25 cellular contexts compared by ENCODE assay signal in the genomic region with DNA sequence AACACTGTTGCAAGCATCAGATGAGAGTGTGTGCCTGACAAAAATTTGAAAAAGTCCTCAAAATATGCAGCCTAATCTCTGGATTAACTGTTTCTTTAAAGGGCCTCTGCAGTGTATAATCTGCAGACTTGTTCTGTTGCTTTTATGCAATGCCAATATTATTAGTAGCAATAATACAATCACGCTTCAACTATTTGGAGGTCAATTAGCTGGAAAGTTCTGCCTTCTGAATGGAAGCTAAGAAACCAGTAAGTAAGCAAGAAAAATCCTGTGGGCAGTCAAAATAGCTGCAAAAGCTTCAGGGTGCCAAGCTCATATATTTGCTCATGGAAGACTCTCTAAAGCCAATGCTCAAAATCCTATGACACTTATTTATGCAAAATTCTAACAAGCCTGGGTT.
"Had no signal": no experiment of that assay in that cellular context is flagged by ENCODE, and none has a peak within 500 bp of the region (broad histone marks: within the 10 kb centered on the region; RNA-seq: fewer than 3 reads in every experiment).

No MANE protein-coding gene starts in this region.

- DNase-seq: heart left ventricle; hypothalamus; immature natural killer cell; islet precursor cell; left ventricle myocardium inferior; naive thymus-derived CD8-positive, alpha-beta T cell; nephron progenitor cell; occipital lobe; right cardiac atrium; small intestine; spleen; stimulated activated CD4-positive, alpha-beta T cell treated with anti-CD3 and anti-CD28 coated beads, Interleukin-4, amount 100 ng/mL, for 24 hours; stimulated activated naive CD4-positive, alpha-beta T cell; substantia nigra; upper lobe of left lung had no signal

- H3K9me3 ChIP-seq: heart left ventricle, left ventricle myocardium inferior, neutrophil, spleen, tibial nerve, upper lobe of left lung, vagina had no signal

- H3K4me1 Mint-ChIP-seq: immature natural killer cell; stimulated activated effector memory CD8-positive, alpha-beta T cell treated with anti-CD3 and anti-CD28 coated beads, Interleukin-12 subunit alpha, Interleukin-12 subunit beta, amount 100 ng/mL, for 72 hours had no signal

- H3K36me3 ChIP-seq: heart left ventricle, left ventricle myocardium inferior, neural progenitor cell, neutrophil, spleen, tibial nerve, upper lobe of left lung, vagina had no signal

- ATAC-seq: heart left ventricle; naive thymus-derived CD8-positive, alpha-beta T cell; right cardiac atrium; sciatic nerve; stimulated activated effector memory CD8-positive, alpha-beta T cell treated with anti-CD3 and anti-CD28 coated beads, Interleukin-12 subunit alpha, Interleukin-12 subunit beta, amount 100 ng/mL, for 72 hours had no signal

- H3K27ac Mint-ChIP-seq: immature natural killer cell; memory B cell; nephron progenitor cell; neural progenitor cell; progenitor cell of endocrine pancreas; stimulated activated effector memory CD8-positive, alpha-beta T cell treated with anti-CD3 and anti-CD28 coated beads, Interleukin-12 subunit alpha, Interleukin-12 subunit beta, amount 100 ng/mL, for 72 hours; stimulated activated naive CD8-positive, alpha-beta T cell treated with anti-CD3 and anti-CD28 coated beads, Interleukin-15, Interleukin-2, amounts not matched to agents 100 ng/mL and 50 ng/mL, for 24 hours had no signal

- H3K4me3 Mint-ChIP-seq: immature natural killer cell; memory B cell; naive thymus-derived CD8-positive, alpha-beta T cell; nephron progenitor cell; neural progenitor cell; stimulated activated effector memory CD8-positive, alpha-beta T cell treated with anti-CD3 and anti-CD28 coated beads, Interleukin-12 subunit alpha, Interleukin-12 subunit beta, amount 100 ng/mL, for 72 hours; stimulated activated naive CD8-positive, alpha-beta T cell treated with anti-CD3 and anti-CD28 coated beads, Interleukin-15, Interleukin-2, amounts not matched to agents 100 ng/mL and 50 ng/mL, for 24 hours had no signal

- H3K4me3 ChIP-seq: heart left ventricle, left ventricle myocardium inferior, lung, neural progenitor cell, spleen, tibial nerve, upper lobe of left lung, vagina had no signal

- H3K4me1 ChIP-seq: left ventricle myocardium inferior had no signal

- H3K27ac ChIP-seq: heart left ventricle, left ventricle myocardium inferior, neural progenitor cell, neutrophil, spleen, upper lobe of left lung, vagina had no signal

- H3K9ac ChIP-seq: neural progenitor cell had no signal

- H3K27me3 Mint-ChIP-seq: memory B cell had no signal

- H2AFZ ChIP-seq: neural progenitor cell had no signal

- H3K27me3 ChIP-seq: heart left ventricle, neural progenitor cell, neutrophil, spleen, tibial nerve, upper lobe of left lung, vagina had no signal

- H3K4me2 ChIP-seq: neural progenitor cell had no signal

- H3K9me3 Mint-ChIP-seq: immature natural killer cell; nephron progenitor cell; neural progenitor cell; stimulated activated effector memory CD8-positive, alpha-beta T cell treated with anti-CD3 and anti-CD28 coated beads, Interleukin-12 subunit alpha, Interleukin-12 subunit beta, amount 100 ng/mL, for 72 hours; stimulated activated naive CD8-positive, alpha-beta T cell treated with anti-CD3 and anti-CD28 coated beads, Interleukin-15, Interleukin-2, amounts not matched to agents 100 ng/mL and 50 ng/mL, for 24 hours had no signal

- H3K36me3 Mint-ChIP-seq: immature natural killer cell; memory B cell; naive thymus-derived CD8-positive, alpha-beta T cell; stimulated activated effector memory CD8-positive, alpha-beta T cell treated with anti-CD3 and anti-CD28 coated beads, Interleukin-12 subunit alpha, Interleukin-12 subunit beta, amount 100 ng/mL, for 72 hours had no signal
